Comparison of ENCODE assay signal across 21 cellular contexts in the genomic region with DNA sequence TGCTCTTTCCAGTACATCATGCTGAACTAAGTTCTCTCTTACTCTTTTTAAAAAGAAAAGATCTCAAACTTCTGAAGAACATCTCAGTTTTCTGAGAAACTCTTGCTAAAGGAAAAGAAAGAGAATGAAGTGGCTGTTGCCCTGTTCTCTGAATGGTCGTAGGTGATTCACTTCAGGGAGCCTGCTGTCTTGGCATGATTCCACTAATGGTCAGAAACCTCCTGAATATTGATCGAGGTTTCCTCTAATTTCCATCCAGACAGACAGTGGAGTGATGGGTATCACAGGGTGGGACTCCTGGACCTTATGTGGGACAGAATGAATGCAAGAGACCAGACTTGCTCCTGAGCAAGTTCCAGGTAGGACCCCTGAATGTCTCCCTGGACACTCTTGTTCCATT. TPM values are rescaled to one million over a fixed set of nuclear protein-coding genes. Genes with fewer than 3 reads are reported as not detected.
"Had no signal": no experiment of that assay in that cellular context is flagged by ENCODE, and none has a peak within 500 bp of the region (broad histone marks: within the 10 kb centered on the region; RNA-seq: fewer than 3 reads in every experiment).

No MANE protein-coding gene starts in this region.

- H3K4me2 ChIP-seq: smooth muscle cell had no signal

- ATAC-seq: right cardiac atrium had no signal

- H3K27ac ChIP-seq: adrenal gland, lower lobe of right lung, tibial artery, vagina had no signal

- H3K27me3 ChIP-seq: adrenal gland, tibial artery, vagina had no signal

- H3K27ac Mint-ChIP-seq: stimulated activated effector memory CD8-positive, alpha-beta T cell treated with anti-CD3 and anti-CD28 coated beads, Interleukin-12 subunit alpha, Interleukin-12 subunit beta, amount 100 ng/mL, for 72 hours had no signal

- H3K27me3 Mint-ChIP-seq: natural killer cell treated with Interleukin-12 subunit alpha and Interleukin-12 subunit beta and Interleukin-15 and Interleukin-18, amount 100 ng/mL, for 72 hours had no signal

- H3K36me3 Mint-ChIP-seq: natural killer cell treated with Interleukin-12 subunit alpha and Interleukin-12 subunit beta and Interleukin-15 and Interleukin-18, amount 100 ng/mL, for 72 hours; stimulated activated effector memory CD8-positive, alpha-beta T cell treated with anti-CD3 and anti-CD28 coated beads, Interleukin-12 subunit alpha, Interleukin-12 subunit beta, amount 100 ng/mL, for 72 hours had no signal

- H3K9me3 Mint-ChIP-seq: natural killer cell treated with Interleukin-12 subunit alpha and Interleukin-12 subunit beta and Interleukin-15 and Interleukin-18, amount 100 ng/mL, for 72 hours; stimulated activated effector memory CD8-positive, alpha-beta T cell treated with anti-CD3 and anti-CD28 coated beads, Interleukin-12 subunit alpha, Interleukin-12 subunit beta, amount 100 ng/mL, for 72 hours had no signal

- H3K9me3 ChIP-seq: adrenal gland, lower lobe of right lung, tibial artery, vagina had no signal

- DNase-seq: activated CD4-positive, alpha-beta T cell treated with anti-CD3 and anti-CD28 coated beads, Interleukin-2, amount 50 U/mL, for 4 hours; activated CD4-positive, CD25-positive, alpha-beta regulatory T cell treated with anti-CD3 and anti-CD28 coated beads, Interleukin-2, amount 50 U/mL, for 72 hours; activated naive CD4-positive, alpha-beta T cell treated with anti-CD3 and anti-CD28 coated beads, Interleukin-2, amount 50 U/mL, for 16 hours; activated T-cell treated with anti-CD3 and anti-CD28 coated beads, Interleukin-2, amount 50 U/mL, for 1 hour; adrenal gland; caudate nucleus; cortex of kidney; effector memory CD4-positive, alpha-beta T cell; hypothalamus; kidney glomerular epithelial cell; lower lobe of right lung; midbrain; occipital lobe; right cardiac atrium; tibial artery had no signal

- H3K4me3 Mint-ChIP-seq: natural killer cell treated with Interleukin-12 subunit alpha and Interleukin-12 subunit beta and Interleukin-15 and Interleukin-18, amount 100 ng/mL, for 72 hours; stimulated activated effector memory CD8-positive, alpha-beta T cell treated with anti-CD3 and anti-CD28 coated beads, Interleukin-12 subunit alpha, Interleukin-12 subunit beta, amount 100 ng/mL, for 72 hours had no signal

- H3K4me3 ChIP-seq: adrenal gland, lower lobe of right lung, smooth muscle cell, tibial artery, vagina had no signal

- H3K36me3 ChIP-seq: adrenal gland, lower lobe of right lung, tibial artery, vagina had no signal

- H3K4me1 ChIP-seq: adrenal gland, lower lobe of right lung, tibial artery, vagina had no signal

RNA-seq across cellular contexts. Expression of a gene that starts 2.5 kb away (rescaled TPM):
- total RNA-seq: adrenal gland; fibroblast of lung; natural killer cell treated with Interleukin-12 subunit alpha and Interleukin-12 subunit beta and Interleukin-15 and Interleukin-18, amount 100 ng/mL, for 72 hours; occipital lobe; progenitor cell of endocrine pancreas; right cardiac atrium; smooth muscle cell; vagina had no signal
- polyA plus RNA-seq: fibroblast of lung, right cardiac atrium, smooth muscle cell had no signal

RNA-seq across cellular contexts. Expression of a gene that starts 45.5 kb away (rescaled TPM):
- total RNA-seq: fibroblast of lung; natural killer cell treated with Interleukin-12 subunit alpha and Interleukin-12 subunit beta and Interleukin-15 and Interleukin-18, amount 100 ng/mL, for 72 hours; progenitor cell of endocrine pancreas; right cardiac atrium; smooth muscle cell had no signal
- polyA plus RNA-seq: fibroblast of lung, right cardiac atrium, smooth muscle cell had no signal
